1 cellular context compared by ENCODE assay signal in the genomic region with DNA sequence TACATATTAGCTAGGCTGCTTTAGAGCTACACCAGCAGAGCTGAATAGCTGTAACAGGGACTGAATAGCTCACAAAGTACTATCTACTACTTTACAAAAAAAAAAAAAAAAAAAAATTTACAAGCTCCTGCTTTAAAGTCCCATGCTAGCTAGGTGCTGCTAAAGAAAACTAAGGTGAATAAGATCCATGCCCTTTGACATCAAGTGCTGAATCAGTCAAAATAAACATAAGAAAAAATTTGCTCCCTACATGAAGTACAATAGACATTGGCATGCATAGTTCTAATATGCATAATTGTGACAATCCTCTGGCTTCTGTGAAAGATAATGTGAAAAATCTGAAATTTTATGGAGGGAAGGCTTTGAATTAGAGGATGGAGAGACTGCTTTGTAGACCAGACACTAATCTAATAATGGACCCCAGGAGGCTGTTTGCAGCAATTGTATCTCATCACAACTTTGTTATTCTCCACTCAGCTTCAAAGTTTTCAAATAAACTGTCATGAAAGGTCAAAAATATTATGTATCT.
TF ChIP-seq lines count a peak whose summit lies in the region.

No MANE protein-coding gene starts in this region.

TF ChIP-seq in IMR-90, 13 proteins besides CTCF, POLR2A, EP300 and RAD21:
- TF ChIP-seq MAZ (IDR thresholded peaks at IDR 0.05; ENCODE audit: borderline replicate concordance, low read depth, low read length), result no peak
- TF ChIP-seq, protein P1, sequence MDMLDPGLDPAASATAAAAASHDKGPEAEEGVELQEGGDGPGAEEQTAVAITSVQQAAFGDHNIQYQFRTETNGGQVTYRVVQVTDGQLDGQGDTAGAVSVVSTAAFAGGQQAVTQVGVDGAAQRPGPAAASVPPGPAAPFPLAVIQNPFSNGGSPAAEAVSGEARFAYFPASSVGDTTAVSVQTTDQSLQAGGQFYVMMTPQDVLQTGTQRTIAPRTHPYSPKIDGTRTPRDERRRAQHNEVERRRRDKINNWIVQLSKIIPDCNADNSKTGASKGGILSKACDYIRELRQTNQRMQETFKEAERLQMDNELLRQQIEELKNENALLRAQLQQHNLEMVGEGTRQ (IDR thresholded peaks at IDR 0.05; ENCODE audit: low read depth, low read length), result no peak
- no peak for TF ChIP-seq BHLHE40 (IDR thresholded peaks at IDR 0.05; ENCODE audit: low read depth, low read length)
- TF ChIP-seq RCOR1 (IDR thresholded peaks at IDR 0.05; ENCODE audit: insufficient replicate concordance, low read length), result no peak
- no peak for TF ChIP-seq SMC3 (IDR thresholded peaks at IDR 0.05; ENCODE audit: low read depth, low read length)
- TF ChIP-seq MXI1 (IDR thresholded peaks at IDR 0.05; ENCODE audit: borderline replicate concordance, low read depth, low read length), result no peak
- TF ChIP-seq CHD1 (IDR thresholded peaks at IDR 0.05; ENCODE audit: low read depth, low read length), result no peak
- no peak for TF ChIP-seq RFX5 (IDR thresholded peaks at IDR 0.05; ENCODE audit: low read depth, low read length)
- TF ChIP-seq NFE2L2 (IDR thresholded peaks at IDR 0.05; ENCODE audit: low read depth, low read length), result no peak
- TF ChIP-seq CEBPB (IDR thresholded peaks at IDR 0.05; ENCODE audit: low read depth, low read length), result no peak
- no peak for TF ChIP-seq FOS (IDR thresholded peaks at IDR 0.05; ENCODE audit: low read depth, low read length)
- no peak for TF ChIP-seq MAFK (IDR thresholded peaks at IDR 0.05; ENCODE audit: low read depth, low read length)
- TF ChIP-seq, protein P2, sequence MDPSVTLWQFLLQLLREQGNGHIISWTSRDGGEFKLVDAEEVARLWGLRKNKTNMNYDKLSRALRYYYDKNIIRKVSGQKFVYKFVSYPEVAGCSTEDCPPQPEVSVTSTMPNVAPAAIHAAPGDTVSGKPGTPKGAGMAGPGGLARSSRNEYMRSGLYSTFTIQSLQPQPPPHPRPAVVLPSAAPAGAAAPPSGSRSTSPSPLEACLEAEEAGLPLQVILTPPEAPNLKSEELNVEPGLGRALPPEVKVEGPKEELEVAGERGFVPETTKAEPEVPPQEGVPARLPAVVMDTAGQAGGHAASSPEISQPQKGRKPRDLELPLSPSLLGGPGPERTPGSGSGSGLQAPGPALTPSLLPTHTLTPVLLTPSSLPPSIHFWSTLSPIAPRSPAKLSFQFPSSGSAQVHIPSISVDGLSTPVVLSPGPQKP (IDR thresholded peaks at IDR 0.05; ENCODE audit: borderline replicate concordance, low read depth, low read length), result no peak
